1 cellular context compared by ENCODE assay signal in the genomic region with DNA sequence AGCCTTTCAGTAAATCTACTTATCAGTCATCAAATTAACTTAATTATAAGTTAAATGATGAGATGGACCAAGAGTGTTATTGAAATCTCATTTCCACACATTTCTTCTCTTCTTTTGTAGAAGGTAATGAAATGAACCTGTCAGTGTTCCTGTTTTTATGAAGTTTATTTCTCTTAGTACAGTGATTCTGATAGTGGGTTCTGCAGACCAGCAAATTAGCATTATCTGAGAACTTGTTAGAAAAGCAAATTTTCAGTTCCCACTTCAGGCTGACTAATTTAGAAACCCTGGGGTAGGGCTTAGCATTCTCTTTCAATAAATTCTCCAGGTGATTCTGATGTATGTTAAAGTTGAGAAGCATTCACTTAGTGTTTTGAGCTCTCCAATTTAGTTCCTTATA. TPM values are rescaled to one million over a fixed set of nuclear protein-coding genes. Genes with fewer than 3 reads are reported as not detected.
"Had no signal": no experiment of that assay in that cellular context is flagged by ENCODE, and none has a peak within 500 bp of the region (broad histone marks: within the 10 kb centered on the region; RNA-seq: fewer than 3 reads in every experiment).

No MANE protein-coding gene starts in this region.

RNA-seq across cellular contexts. Expression of gene ARL17B, which starts 23.9 kb away (rescaled TPM):
- total RNA-seq: ascending aorta had no signal
